Comparison of ENCODE assay signal across 1 cellular context in genomic region chr15:74434260-74434915, GRCh38.
TF ChIP-seq lines count a peak whose summit lies in the region.

No MANE protein-coding gene starts in this region.

TF ChIP-seq in IMR-90, 13 proteins besides CTCF, POLR2A, EP300 and RAD21 (continued from another document):
- no peak for TF ChIP-seq ELK1 (IDR thresholded peaks at IDR 0.05; ENCODE audit: borderline replicate concordance, low read depth, low read length)
- no peak for TF ChIP-seq NFE2L2 (IDR thresholded peaks at IDR 0.05; ENCODE audit: low read depth, low read length)
- no peak for TF ChIP-seq FOS (IDR thresholded peaks at IDR 0.05; ENCODE audit: low read depth, low read length)
- TF ChIP-seq SMC3 (IDR thresholded peaks at IDR 0.05; ENCODE audit: low read depth, low read length) = no peak
- TF ChIP-seq MAFK (IDR thresholded peaks at IDR 0.05; ENCODE audit: low read depth, low read length) = no peak
- TF ChIP-seq, protein P1, sequence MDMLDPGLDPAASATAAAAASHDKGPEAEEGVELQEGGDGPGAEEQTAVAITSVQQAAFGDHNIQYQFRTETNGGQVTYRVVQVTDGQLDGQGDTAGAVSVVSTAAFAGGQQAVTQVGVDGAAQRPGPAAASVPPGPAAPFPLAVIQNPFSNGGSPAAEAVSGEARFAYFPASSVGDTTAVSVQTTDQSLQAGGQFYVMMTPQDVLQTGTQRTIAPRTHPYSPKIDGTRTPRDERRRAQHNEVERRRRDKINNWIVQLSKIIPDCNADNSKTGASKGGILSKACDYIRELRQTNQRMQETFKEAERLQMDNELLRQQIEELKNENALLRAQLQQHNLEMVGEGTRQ (IDR thresholded peaks at IDR 0.05; ENCODE audit: low read depth, low read length) = no peak
- no peak; the same call in 1 of the 2 replicates for TF ChIP-seq MAZ (IDR thresholded peaks at IDR 0.05; ENCODE audit: borderline replicate concordance, low read depth, low read length)
- TF ChIP-seq CHD1 (IDR thresholded peaks at IDR 0.05; ENCODE audit: low read depth, low read length) = no peak
- TF ChIP-seq MXI1 (IDR thresholded peaks at IDR 0.05; ENCODE audit: borderline replicate concordance, low read depth, low read length) = no peak
- no peak for TF ChIP-seq RFX5 (IDR thresholded peaks at IDR 0.05; ENCODE audit: low read depth, low read length)
- TF ChIP-seq RCOR1 (IDR thresholded peaks at IDR 0.05; ENCODE audit: insufficient replicate concordance, low read length) = no peak
